In the genomic region with DNA sequence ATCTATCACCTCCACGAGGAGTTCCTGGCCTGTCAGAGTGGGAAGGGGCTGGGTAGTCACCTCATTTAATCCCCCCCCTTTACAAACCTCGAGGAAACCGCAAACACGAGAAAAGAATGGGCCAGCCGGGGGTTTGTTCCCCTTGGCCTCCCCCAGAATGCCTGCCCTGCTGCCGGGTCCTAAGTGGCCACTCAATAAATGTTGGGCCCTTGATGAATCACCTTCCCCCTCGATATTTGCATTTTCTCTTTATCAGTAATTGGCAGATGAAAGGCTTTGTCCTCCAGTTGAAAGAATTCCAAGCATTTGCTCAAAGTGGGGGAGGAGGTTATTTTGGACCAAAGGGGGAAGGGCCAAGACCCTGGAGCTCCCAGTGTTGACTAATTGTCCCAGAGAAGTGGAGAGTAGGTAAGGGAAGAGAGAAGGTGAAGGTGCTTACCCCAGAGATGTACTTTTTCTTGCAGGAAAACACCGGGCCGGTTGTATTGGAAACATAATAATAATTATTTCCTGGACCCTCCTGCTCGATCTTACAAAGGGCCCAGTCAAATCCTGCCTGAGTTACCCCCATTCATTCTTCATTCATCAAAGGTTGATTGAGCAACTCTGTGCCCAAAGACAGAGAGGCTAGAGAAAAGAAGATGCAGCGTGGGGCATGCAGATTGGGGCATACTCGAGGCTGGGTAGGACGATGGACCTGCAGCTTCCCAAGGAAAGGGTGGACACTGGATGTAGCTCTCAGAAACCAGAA, we compare ENCODE assay signal across 9 cellular contexts. TPM values are rescaled to one million over a fixed set of nuclear protein-coding genes. Genes with fewer than 3 reads are reported as not detected.
A peak's percentile ranks its signal among the peaks of the same experiment; 100 is the strongest.
DNase-seq lines count a peak whose midpoint lies in the region; ATAC-seq and TF ChIP-seq lines count a peak whose summit lies in the region.
"Had no signal": no experiment of that assay in that cellular context is flagged by ENCODE, and none has a peak within 500 bp of the region (broad histone marks: within the 10 kb centered on the region; RNA-seq: fewer than 3 reads in every experiment).

No MANE protein-coding gene starts in this region.

- ATAC-seq in Panc1 (no peak), esophagus mucosa (no peak), GM19324 (IDR thresholded peaks at IDR 0.05; ENCODE audit: low FRiP score, unreplicated experiment) (no peak), HG02798 (IDR thresholded peaks at IDR 0.05; ENCODE audit: poor library complexity, unreplicated experiment) (no peak)

- H3K27ac ChIP-seq in Panc1 (ENCODE audit: low read length) (no peak overlapping the region), esophagus (ENCODE audit: low read depth in 2 of 2, low read length in 1 of 2) (peak overlapping the region; percentile 38 to 50)

- no peaks in the 10 kb centered on the region for H3K27me3 ChIP-seq in Panc1 (ENCODE audit: control insufficient read depth, insufficient read depth, low read length)
- H3K27me3 ChIP-seq in esophagus (ENCODE audit: control insufficient read depth in 1 of 2, insufficient read depth in 2 of 2, low read length in 2 of 2), result no peaks in the 10 kb centered on the region

- H3K4me1 ChIP-seq in Panc1 (ENCODE audit: control insufficient read depth, insufficient read depth, low read length) (peaks cover 18% of the 10 kb centered on the region), esophagus (ENCODE audit: control insufficient read depth in 2 of 2, insufficient read depth in 2 of 2, low read length in 1 of 2) (peaks cover 3 to 5% of the 10 kb centered on the region in 2 donors)

- H3K4me3 ChIP-seq in Panc1 (ENCODE audit: low read depth in 2 of 2, low read length in 2 of 2) (no peak overlapping the region; a peak in 1 of 4 replicates), esophagus (ENCODE audit: low read depth in 1 of 2, low read length in 2 of 2) (no peak overlapping the region)

- intact Hi-C loops in Panc1 (cut with micrococcal nuclease; ENCODE audit: unreplicated experiment), result no loop called here

- DNase-seq in EL, result peak; percentile 72
- no peak for DNase-seq in Panc1 (ENCODE audit: low read depth, low spot score)
- peak; percentile 61 for DNase-seq in pons (ENCODE audit: low spot score)
- no peak for DNase-seq in NCI-H1694 (lab: John Stamatoyannopoulos, UW)
- DNase-seq: NCI-H2029 treated with DMSO at 0.1 percent for 48 hours had no signal

- BruUV-seq in Panc1 (replicated peaks; lab: Mats Ljungman, UMichigan), result TSS peak; percentile 91

- WGBS in esophagus, 2 donors, result 58 to 59% methylated on average over 13 of the region's 13 CpGs

- H3K36me3 ChIP-seq in Panc1 (ENCODE audit: control insufficient read depth, insufficient read depth, low read length), result no peaks in the 10 kb centered on the region
- no peaks in the 10 kb centered on the region for H3K36me3 ChIP-seq in esophagus (ENCODE audit: control insufficient read depth in 2 of 2, insufficient read depth in 2 of 2, low read length in 1 of 2)

- in situ Hi-C loops in Panc1 (cut with HindIII; ENCODE audit: low pct_unique_long_range_greater_than_20kb, low sequenced_read_pairs), result no loop called here

- no peak for TF ChIP-seq CTCF in Panc1 (IDR thresholded peaks at IDR 0.05)

- CTCF ChIA-PET in Panc1 (lab: Charles Lee), result no interaction called here

- POLR2A ChIA-PET in Panc1 (lab: Charles Lee), result no interaction called here

- no peaks in the 10 kb centered on the region for H3K9me3 ChIP-seq in Panc1 (ENCODE audit: control insufficient read depth, insufficient read depth, low read depth, low read length)
- H3K9me3 ChIP-seq in esophagus (ENCODE audit: control insufficient read depth in 2 of 2, insufficient read depth in 1 of 2, low read depth in 1 of 2, low read length in 1 of 2), result no peaks in the 10 kb centered on the region

RNA-seq across cellular contexts. Expression of gene KDM2B, which starts 1.9 kb away (rescaled TPM):
- total RNA-seq in Panc1 (2021; ENCODE audit: unreplicated experiment) (27.5 TPM), esophagus mucosa (20.0 TPM)
- 34.3 TPM for polyA plus RNA-seq in Panc1 (2012; ENCODE audit: insufficient read length)
- 10 to 100 TPM; 15.7 to 23.5 TPM for polyA plus RNA-seq in esophagus

RNA-seq across cellular contexts. Expression of gene ORAI1, which starts 43.6 kb away (rescaled TPM):
- total RNA-seq in Panc1 (2021; ENCODE audit: unreplicated experiment) (36.7 TPM), esophagus mucosa (7.3 TPM)
- 57.9 TPM for polyA plus RNA-seq in Panc1 (2012; ENCODE audit: insufficient read length)
- 1 to 10 TPM; 2.4 to 9.5 TPM for polyA plus RNA-seq in esophagus

Comparison
In these comparisons a context has a peak if more than half of its experiments do, and no peak if none do; other contexts are left out.
1. DNase-seq: peak in EL (single experiment) and pons (single experiment); none in Panc1 (single experiment) and NCI-H1694 (single experiment).